Comparison of ENCODE assay signal across 8 cellular contexts in the genomic region with DNA sequence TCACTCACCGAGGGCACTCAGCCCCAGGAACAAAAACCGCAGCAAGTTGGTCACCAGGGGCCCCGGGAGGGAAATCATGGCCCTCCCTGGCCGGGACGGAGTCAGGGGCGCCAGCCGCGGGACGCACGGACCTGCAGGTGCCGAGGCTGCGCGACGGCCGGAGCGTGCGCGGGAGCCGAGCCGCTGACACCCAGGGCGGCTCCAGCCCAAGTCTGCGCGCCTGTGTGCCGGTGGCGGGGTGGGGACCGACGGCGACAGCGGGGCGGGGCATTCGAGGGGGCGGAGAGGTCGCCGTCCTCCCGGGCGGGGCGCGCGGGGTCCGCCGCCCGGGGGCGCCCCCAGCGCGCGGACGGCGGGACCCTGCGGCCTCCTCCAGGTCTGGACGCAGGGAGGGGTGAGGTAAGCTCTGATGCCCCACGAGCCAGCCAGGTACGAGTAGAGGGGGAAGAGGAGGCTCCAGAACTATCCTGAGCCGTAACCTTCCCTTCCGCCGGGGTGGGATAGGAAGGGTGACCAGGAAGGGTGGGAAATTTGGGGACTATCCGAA. TPM values are rescaled to one million over a fixed set of nuclear protein-coding genes. Genes with fewer than 3 reads are reported as not detected.
DNase-seq lines count a peak whose midpoint lies in the region; ATAC-seq and TF ChIP-seq lines count a peak whose summit lies in the region.

A gene with protein sequence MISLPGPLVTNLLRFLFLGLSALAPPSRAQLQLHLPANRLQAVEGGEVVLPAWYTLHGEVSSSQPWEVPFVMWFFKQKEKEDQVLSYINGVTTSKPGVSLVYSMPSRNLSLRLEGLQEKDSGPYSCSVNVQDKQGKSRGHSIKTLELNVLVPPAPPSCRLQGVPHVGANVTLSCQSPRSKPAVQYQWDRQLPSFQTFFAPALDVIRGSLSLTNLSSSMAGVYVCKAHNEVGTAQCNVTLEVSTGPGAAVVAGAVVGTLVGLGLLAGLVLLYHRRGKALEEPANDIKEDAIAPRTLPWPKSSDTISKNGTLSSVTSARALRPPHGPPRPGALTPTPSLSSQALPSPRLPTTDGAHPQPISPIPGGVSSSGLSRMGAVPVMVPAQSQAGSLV (minus strand): TSS at position 214 of the 547 bp plus-strand sequence. CDS start 136 bp downstream, at position 78.

- peak within 1 kb of the TSS; percentile 31 for H3K27ac ChIP-seq in thymus (ENCODE audit: low read depth)

- H3K9me3 ChIP-seq in MG63 (no peaks in the 10 kb centered on the region), thymus (ENCODE audit: control insufficient read depth) (no peaks in the 10 kb centered on the region)

- H3K27ac Mint-ChIP-seq in activated CD8-positive, alpha-beta memory T cell treated with anti-CD3 and anti-CD28 coated beads, Interleukin-2, amount 10 ng/mL, durations not matched to agents 7 days and 5 days, result no peak within 1 kb of the TSS
- H3K27ac Mint-ChIP-seq in nephron progenitor cell, result no peak within 1 kb of the TSS

- H3K4me1 ChIP-seq in thymus (ENCODE audit: control insufficient read depth, insufficient read depth, low read length), result peaks cover 19% of the 10 kb centered on the region

- TF ChIP-seq CTCF in nephron progenitor cell (IDR thresholded peaks at IDR 0.05), result no peak

- peak within 1 kb of the TSS; percentile 74 for H3K4me3 Mint-ChIP-seq in activated CD8-positive, alpha-beta memory T cell treated with anti-CD3 and anti-CD28 coated beads, Interleukin-2, amount 10 ng/mL, durations not matched to agents 7 days and 5 days
- H3K4me3 Mint-ChIP-seq in nephron progenitor cell, result peak within 1 kb of the TSS; percentile 83

- no peak for TF ChIP-seq POLR2A in erythroblast (IDR thresholded peaks at IDR 0.05; ENCODE audit: low read length)

- peaks cover 19% of the 10 kb centered on the region for H3K4me1 Mint-ChIP-seq in activated CD8-positive, alpha-beta memory T cell treated with anti-CD3 and anti-CD28 coated beads, Interleukin-2, amount 10 ng/mL, durations not matched to agents 7 days and 5 days
- peaks cover 48% of the 10 kb centered on the region for H3K4me1 Mint-ChIP-seq in nephron progenitor cell

- H3K27me3 Mint-ChIP-seq in activated CD8-positive, alpha-beta memory T cell treated with anti-CD3 and anti-CD28 coated beads, Interleukin-2, amount 10 ng/mL, durations not matched to agents 7 days and 5 days, result peaks cover 43% of the 10 kb centered on the region
- H3K27me3 Mint-ChIP-seq in nephron progenitor cell (ENCODE audit: low read depth, poor library complexity), result peaks cover 61% of the 10 kb centered on the region

- peaks cover 5% of the 10 kb centered on the region for H3K36me3 ChIP-seq in MG63
- peaks cover under 1% of the 10 kb centered on the region for H3K36me3 ChIP-seq in thymus (ENCODE audit: control insufficient read depth, insufficient read depth)

- WGBS in thymus, result 1% methylated on average over 56 of the region's 56 CpGs

- H3K4me3 ChIP-seq in GM08714 (ENCODE audit: low read length) (peak within 1 kb of the TSS; percentile 67), MG63 (peak within 1 kb of the TSS; percentile 28), thymus (ENCODE audit: low read length) (peak within 1 kb of the TSS; percentile 46)

- ATAC-seq in GM21717 (IDR thresholded peaks at IDR 0.05; ENCODE audit: unreplicated experiment), result peak; percentile 61
- ATAC-seq in activated CD8-positive, alpha-beta memory T cell treated with anti-CD3 and anti-CD28 coated beads, Interleukin-2, amount 10 ng/mL, durations not matched to agents 7 days and 5 days, result peak; percentile 89

- no peaks in the 10 kb centered on the region for H3K27me3 ChIP-seq in MG63
- H3K27me3 ChIP-seq in thymus (ENCODE audit: control insufficient read depth, insufficient read depth), result peaks cover 56% of the 10 kb centered on the region

- no peaks in the 10 kb centered on the region for H3K9me3 Mint-ChIP-seq in activated CD8-positive, alpha-beta memory T cell treated with anti-CD3 and anti-CD28 coated beads, Interleukin-2, amount 10 ng/mL, durations not matched to agents 7 days and 5 days (ENCODE audit: low read depth)
- H3K9me3 Mint-ChIP-seq in nephron progenitor cell, result no peaks in the 10 kb centered on the region

- H3K36me3 Mint-ChIP-seq in activated CD8-positive, alpha-beta memory T cell treated with anti-CD3 and anti-CD28 coated beads, Interleukin-2, amount 10 ng/mL, durations not matched to agents 7 days and 5 days, result peaks cover 1% of the 10 kb centered on the region
- H3K36me3 Mint-ChIP-seq in nephron progenitor cell (ENCODE audit: low read depth), result peaks cover 19% of the 10 kb centered on the region

- CTCF ChIA-PET in activated CD8-positive, alpha-beta memory T cell treated with anti-CD3 and anti-CD28 coated beads, Interleukin-2, amount 10 ng/mL, durations not matched to agents 7 days and 5 days (lab: Charles Lee), result interaction anchor here (0.7 to 18.4 kb wide), 24 partner anchors 10 to 122 kb away, joined by 3 to 216 read pairs (median 5); a partner anchor contains a TSS

- DNase-seq in MG63, result no peak
- peak; percentile 79 for DNase-seq in activated CD8-positive, alpha-beta memory T cell treated with anti-CD3 and anti-CD28 coated beads, Interleukin-2, amount 10 ng/mL, durations not matched to agents 7 days and 5 days
- peak; percentile 72 to 76 for DNase-seq in erythroblast (lab: John Stamatoyannopoulos, UW)
- DNase-seq in nephron progenitor cell, result peak; percentile 62
- no peak for DNase-seq in NCI-H2029 (lab: John Stamatoyannopoulos, UW)

RNA-seq across cellular contexts. Expression of the gene that starts here (rescaled TPM):
- not detected in 2 replicates for total RNA-seq in MG63 (2014; rRNA removed; shearing (Covaris generic); ENCODE audit: low replicate concordance)
- under 1 TPM; 0.16 to 0.76 TPM for total RNA-seq in activated CD8-positive, alpha-beta memory T cell treated with anti-CD3 and anti-CD28 coated beads, Interleukin-2, amount 10 ng/mL, durations not matched to agents 7 days and 5 days
- 21.7 TPM for polyA plus RNA-seq in thymus

Comparison
In these comparisons a context has a peak if more than half of its experiments do, and no peak if none do; other contexts are left out.
1. Peak in DNase-seq and ATAC-seq in activated CD8-positive, alpha-beta memory T cell treated with anti-CD3 and anti-CD28 coated beads, Interleukin-2, amount 10 ng/mL, durations not matched to agents 7 days and 5 days; RNA of the gene not detected or under 1 TPM.
2. DNase-seq: peak in erythroblast (2 of 2) and nephron progenitor cell (single experiment); none in MG63 (single experiment) and NCI-H2029 (single experiment).
3. Peak in every context shown above with its lines, with median percentiles within 50 percentile points of each other: H3K4me3 ChIP-seq.